ENCODE assay signal across 1 cellular context in the genomic region with DNA sequence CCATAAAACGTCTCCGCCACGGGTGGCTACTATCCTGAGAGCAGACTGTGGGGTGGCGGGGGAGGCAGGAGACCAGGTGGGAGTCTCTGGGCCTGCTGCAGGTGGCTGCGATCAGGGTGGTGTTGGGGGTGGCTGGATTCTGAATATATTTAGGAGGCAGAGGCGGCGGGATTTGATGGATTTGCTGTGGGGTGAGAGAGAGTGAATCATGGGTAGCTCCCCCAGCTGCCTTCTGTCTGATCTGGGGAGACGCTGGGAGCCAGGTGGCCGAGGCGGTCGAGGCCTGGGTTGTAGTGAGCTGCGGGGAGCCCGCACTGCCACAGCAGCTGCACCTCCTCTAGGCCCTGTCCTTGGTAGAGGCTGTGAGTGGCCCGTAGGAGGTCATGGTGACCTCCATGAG.
TF ChIP-seq lines count a peak whose summit lies in the region.

No MANE protein-coding gene starts in this region.

TF ChIP-seq in WTC11, 78 proteins besides CTCF, POLR2A, EP300 and RAD21 (continued from another document):
- TF ChIP-seq ATF2 (CRISPR knock-in tag; IDR thresholded peaks at IDR 0.05; ENCODE audit: borderline replicate concordance, low read depth) = no peak
